Comparison of ENCODE assay signal across 8 cellular contexts in genomic region chr10:43304687-43305333, GRCh38. TPM values are rescaled to one million over a fixed set of nuclear protein-coding genes. Genes with fewer than 3 reads are reported as not detected.
A peak's percentile ranks its signal among the peaks of the same experiment; 100 is the strongest.
DNase-seq lines count a peak whose midpoint lies in the region; ATAC-seq and TF ChIP-seq lines count a peak whose summit lies in the region.

No MANE protein-coding gene starts in this region.

- H3K4me3 Mint-ChIP-seq in chondrocyte (ENCODE audit: unreplicated experiment), result peak overlapping the region; percentile 73

- DNase-seq in AML-193 (lab: John Stamatoyannopoulos, UW) (peak; percentile 71 to 75), HPDE6-E6E7 (ENCODE audit: extremely low spot score) (peak; percentile 28), chondrocyte (ENCODE audit: low spot score) (peak; percentile 92), kidney tubule cell (ENCODE audit: low spot score) (peak; percentile 40), HK-2 (ENCODE audit: unreplicated experiment) (no peak)
- peak; percentile 24 to 57 (median 45) for DNase-seq in stimulated activated CD4-positive, alpha-beta T cell treated with anti-CD3 and anti-CD28 coated beads, Interleukin-12 subunit alpha, Interleukin-12 subunit beta, amount 100 ng/mL, for 48 hours (ENCODE audit: low read depth in 2 of 3, low spot score in 1 of 3)

- H3K36me3 Mint-ChIP-seq in chondrocyte (ENCODE audit: low read depth), result no peaks in the 10 kb centered on the region

- peak; percentile 54 to 70 for ATAC-seq in activated CD4-positive, CD25-positive, alpha-beta regulatory T cell treated with anti-CD3 and anti-CD28 coated beads, Interleukin-2, amount 50 U/mL, for 24 hours
- ATAC-seq in GM19023 (IDR thresholded peaks at IDR 0.05; ENCODE audit: unreplicated experiment), result no peak

- H3K4me1 Mint-ChIP-seq in chondrocyte (ENCODE audit: low read depth), result peaks cover 9% of the 10 kb centered on the region

- H3K9me3 Mint-ChIP-seq in chondrocyte (ENCODE audit: low read depth), result no peaks in the 10 kb centered on the region

- peaks cover 48% of the 10 kb centered on the region for H3K27me3 Mint-ChIP-seq in chondrocyte (ENCODE audit: low read depth)

- TF ChIP-seq CTCF in chondrocyte (IDR thresholded peaks at IDR 0.05), result no peak

- peak overlapping the region; percentile 32 for H3K27ac Mint-ChIP-seq in chondrocyte (ENCODE audit: unreplicated experiment)

RNA-seq across cellular contexts. Expression of gene RASGEF1A, which starts 37.9 kb away (rescaled TPM):
- total RNA-seq in chondrocyte, result 0.05 to 0.18 TPM in 2 of 3 replicates, not detected in the other
